31 cellular contexts compared by ENCODE assay signal in genomic region chr13:33022986-33023385, GRCh38. TPM values are rescaled to one million over a fixed set of nuclear protein-coding genes. Genes with fewer than 3 reads are reported as not detected.
"Had no signal": no experiment of that assay in that cellular context is flagged by ENCODE, and none has a peak within 500 bp of the region (broad histone marks: within the 10 kb centered on the region; RNA-seq: fewer than 3 reads in every experiment).

No MANE protein-coding gene starts in this region.

- ATAC-seq: activated CD4-positive, alpha-beta T cell treated with anti-CD3 and anti-CD28 coated beads for 36 hours; activated CD4-positive, CD25-positive, alpha-beta regulatory T cell treated with anti-CD3 and anti-CD28 coated beads, Interleukin-2, amount 50 U/mL, for 24 hours; activated CD8-positive, alpha-beta memory T cell treated with anti-CD3 and anti-CD28 coated beads, Interleukin-2, amount 10 ng/mL, durations not matched to agents 7 days and 5 days; activated CD8-positive, alpha-beta T cell treated with anti-CD3 and anti-CD28 coated beads, Interleukin-2, amount 10 ng/mL, durations not matched to agents 7 days and 5 days; activated naive CD8-positive, alpha-beta T cell treated with anti-CD3 and anti-CD28 coated beads, Interleukin-2, amount 50 U/mL, for 24 hours; WTC11 had no signal

- H3K27me3 ChIP-seq: ascending aorta had no signal

- H3K27ac ChIP-seq: ascending aorta, cardiac muscle cell, WERI-Rb-1 had no signal

- H3K4me3 ChIP-seq: ascending aorta, cardiac muscle cell had no signal

- DNase-seq: activated CD4-positive, alpha-beta memory T cell treated with anti-CD3 and anti-CD28 coated beads, Interleukin-2, amount 10 ng/mL, durations not matched to agents 7 days and 5 days; activated CD4-positive, alpha-beta T cell treated with anti-CD3 and anti-CD28 coated beads for 1 hour; activated CD4-positive, alpha-beta T cell treated with anti-CD3 and anti-CD28 coated beads for 36 hours; activated CD4-positive, alpha-beta T cell treated with anti-CD3 and anti-CD28 coated beads, Interleukin-2, amount 10 ng/mL, durations not matched to agents 7 days and 5 days; activated CD4-positive, alpha-beta T cell treated with anti-CD3 and anti-CD28 coated beads, Interleukin-2, amount 50 U/mL, for 48 hours; activated CD4-positive, CD25-positive, alpha-beta regulatory T cell; activated CD8-positive, alpha-beta memory T cell treated with anti-CD3 and anti-CD28 coated beads for 24 hours; activated CD8-positive, alpha-beta memory T cell treated with anti-CD3 and anti-CD28 coated beads, Interleukin-2, amount 10 ng/mL, durations not matched to agents 7 days and 5 days; activated CD8-positive, alpha-beta memory T cell treated with anti-CD3 and anti-CD28 coated beads, Interleukin-2, amount 50 U/mL, for 48 hours; activated CD8-positive, alpha-beta T cell treated with anti-CD3 and anti-CD28 coated beads, Interleukin-2, amount 10 ng/mL, durations not matched to agents 7 days and 5 days; activated effector memory CD4-positive, alpha-beta T cell treated with Interleukin-2 at 50 U/mL for 16 hours; activated gamma-delta T cell; activated naive CD4-positive, alpha-beta T cell treated with anti-CD3 and anti-CD28 coated beads, Interleukin-2, amount 10 ng/mL, durations not matched to agents 7 days and 5 days; activated naive CD4-positive, alpha-beta T cell treated with Interleukin-2 at 50 U/mL for 16 hours; activated naive CD8-positive, alpha-beta T cell treated with anti-CD3 and anti-CD28 coated beads, Interleukin-2, amount 10 ng/mL, durations not matched to agents 7 days and 5 days; activated naive CD8-positive, alpha-beta T cell treated with anti-CD3 and anti-CD28 coated beads, Interleukin-2, amount 50 U/mL, for 24 hours; activated T-cell treated with anti-CD3 and anti-CD28 coated beads, Interleukin-2, amount 50 U/mL, for 24 hours; activated T-cell treated with anti-CD3 and anti-CD28 coated beads, Interleukin-2, amount 50 U/mL, for 48 hours; amygdala; anterior cingulate cortex; caudate nucleus; cerebellar nuclear complex; T-helper 1 cell; T-helper 2 cell; T-helper 9 cell; WERI-Rb-1 had no signal

- H3K9me3 ChIP-seq: ascending aorta had no signal

- H3K36me3 ChIP-seq: ascending aorta, cardiac muscle cell, WERI-Rb-1 had no signal

- H3K4me1 ChIP-seq: ascending aorta had no signal

RNA-seq across cellular contexts. Expression of gene KL, which starts 6.8 kb away (rescaled TPM):
- total RNA-seq: bronchial epithelial cell, cardiac muscle cell, WTC11 had no signal
- polyA plus RNA-seq: cardiac muscle cell had no signal
